In genomic region chr4:80081566-80081965, GRCh38 we compare ENCODE assay signal across 25 cellular contexts. TPM values are rescaled to one million over a fixed set of nuclear protein-coding genes. Genes with fewer than 3 reads are reported as not detected.
DNase-seq lines count a peak whose midpoint lies in the region; ATAC-seq and TF ChIP-seq lines count a peak whose summit lies in the region.
"Had no signal": no experiment of that assay in that cellular context is flagged by ENCODE, and none has a peak within 500 bp of the region (broad histone marks: within the 10 kb centered on the region; RNA-seq: fewer than 3 reads in every experiment).

No MANE protein-coding gene starts in this region.

- no peaks in the 10 kb centered on the region for H3K9me3 Mint-ChIP-seq in dendritic cell treated with granulocyte-macrophage colony-stimulating factor and Interleukin-4, amounts not matched to agents 40 ng/mL and 50 ng/mL, for 4 days
- H3K9me3 Mint-ChIP-seq: CD4-positive, alpha-beta T cell; H9 had no signal

- peak overlapping the region; percentile 8 for H3K27ac Mint-ChIP-seq in dendritic cell treated with granulocyte-macrophage colony-stimulating factor and Interleukin-4, amounts not matched to agents 40 ng/mL and 50 ng/mL, for 4 days
- H3K27ac Mint-ChIP-seq: CD4-positive, alpha-beta T cell; H9 had no signal

- H2AK5ac ChIP-seq in mesenchymal stem cell (ENCODE audit: low read length, severe bottlenecking), result no peak overlapping the region

- H4K20me1 ChIP-seq in DND-41 (ENCODE audit: insufficient read depth, low read length), result no peaks in the 10 kb centered on the region
- H4K20me1 ChIP-seq: BLaER1 had no signal

- no peaks in the 10 kb centered on the region for H3K79me1 ChIP-seq in mesenchymal stem cell (replicated peaks; ENCODE audit: low read length, poor library complexity, severe bottlenecking)

- peaks cover 47% of the 10 kb centered on the region for H3K4me1 Mint-ChIP-seq in dendritic cell treated with granulocyte-macrophage colony-stimulating factor and Interleukin-4, amounts not matched to agents 40 ng/mL and 50 ng/mL, for 4 days (ENCODE audit: low read depth)
- H3K4me1 Mint-ChIP-seq: H9 had no signal

- H3K27ac ChIP-seq in DND-41 (ENCODE audit: low read length) (no peak overlapping the region), mesenchymal stem cell (ENCODE audit: low read length, poor library complexity, severe bottlenecking) (no peak overlapping the region), aorta (ENCODE audit: low read depth in 1 of 2, low read length in 2 of 2) (no peak overlapping the region)
- H3K27ac ChIP-seq: BLaER1, GM23248, SJSA1 had no signal

- no peak overlapping the region for H2BK5ac ChIP-seq in mesenchymal stem cell (ENCODE audit: low read depth, low read length, poor library complexity, severe bottlenecking)

- TF ChIP-seq CTCF in DND-41 (IDR thresholded peaks at IDR 0.05; ENCODE audit: borderline replicate concordance, extremely low read depth, low read length, poor library complexity, severe bottlenecking), result no peak

- H3K9me3 ChIP-seq in DND-41 (ENCODE audit: insufficient read depth, low read length, severe bottlenecking) (no peaks in the 10 kb centered on the region), mesenchymal stem cell (ENCODE audit: control insufficient read depth, low read length) (no peaks in the 10 kb centered on the region), aorta (ENCODE audit: control insufficient read depth, low read length) (no peaks in the 10 kb centered on the region)
- H3K9me3 ChIP-seq: BLaER1, SJSA1 had no signal

- WGBS in mesenchymal stem cell, result 91% methylated on average over 4 of the region's 4 CpGs
- WGBS in aorta, 2 donors, result 83 to 84% methylated on average over 4 of the region's 4 CpGs

- H3K4ac ChIP-seq in mesenchymal stem cell (ENCODE audit: low read depth in 1 of 2, low read length in 2 of 2), result no peak overlapping the region

- H3K27me3 Mint-ChIP-seq in dendritic cell treated with granulocyte-macrophage colony-stimulating factor and Interleukin-4, amounts not matched to agents 40 ng/mL and 50 ng/mL, for 4 days, result peaks cover 2% of the 10 kb centered on the region
- H3K27me3 Mint-ChIP-seq: CD4-positive, alpha-beta T cell had no signal

- no peak overlapping the region for H3K4me3 Mint-ChIP-seq in dendritic cell treated with granulocyte-macrophage colony-stimulating factor and Interleukin-4, amounts not matched to agents 40 ng/mL and 50 ng/mL, for 4 days
- H3K4me3 Mint-ChIP-seq: CD4-positive, alpha-beta T cell; H9 had no signal

- H3K79me2 ChIP-seq in DND-41 (ENCODE audit: insufficient read depth, low read length), result no peaks in the 10 kb centered on the region

- no peak overlapping the region for H4K8ac ChIP-seq in mesenchymal stem cell (ENCODE audit: low read length)

- DNase-seq in DND-41 (no peak), HPDE6-E6E7 (ENCODE audit: extremely low spot score) (peak; percentile 21), mesenchymal stem cell (no peak), aorta (no peak), globus pallidus (ENCODE audit: low spot score) (no peak)
- no peak for DNase-seq in stimulated activated CD4-positive, alpha-beta T cell treated with anti-CD3 and anti-CD28 coated beads, Interleukin-2, amount 100 ng/mL, for 24 hours
- DNase-seq: ACHN; CD4-positive, alpha-beta T cell; COR-L47; DMS 273 treated with DMSO at 0.1 percent for 48 hours; DMS79 treated with DMSO at 0.1 percent for 48 hours; GM23248; H9; KG1; NCI-H1105 treated with DMSO at 0.1 percent for 48 hours; NCI-H2081; NCI-H2171 treated with DMSO at 0.1 percent for 48 hours; NCI-H524 treated with DMSO at 0.1 percent for 48 hours; NCI-H82; OCI-M1 had no signal

- no peak overlapping the region for H3K23ac ChIP-seq in mesenchymal stem cell (ENCODE audit: low read length in 2 of 2)

- H3K9ac ChIP-seq in DND-41 (ENCODE audit: low read depth, low read length), result no peak overlapping the region
- H3K9ac ChIP-seq in mesenchymal stem cell (ENCODE audit: low read length), result no peak overlapping the region
- H3K9ac ChIP-seq: BLaER1, GM23248 had no signal

- no peak overlapping the region for H3K18ac ChIP-seq in mesenchymal stem cell (ENCODE audit: low read depth in 1 of 2, low read length in 2 of 2)

- ATAC-seq in DND-41 (ENCODE audit: insufficient read depth, low read depth) (0 out of 3 replicates have a peak, but pooled peaks have one; percentile 39), aorta (ENCODE audit: low FRiP score) (no peak)
- ATAC-seq: GM12878, Right ventricle myocardium inferior had no signal

- peak overlapping the region; percentile 14; the same call in 1 of the 2 replicates for H2AFZ ChIP-seq in DND-41 (ENCODE audit: low read depth, low read length)
- H2AFZ ChIP-seq in mesenchymal stem cell (ENCODE audit: low read depth, low read length), result no peak overlapping the region
- H2AFZ ChIP-seq: GM23248 had no signal

- no peak overlapping the region for H2BK15ac ChIP-seq in mesenchymal stem cell (ENCODE audit: low read depth, poor library complexity, severe bottlenecking)

- intact Hi-C loops in dendritic cell treated with granulocyte-macrophage colony-stimulating factor and Interleukin-4, amounts not matched to agents 40 ng/mL and 50 ng/mL, for 4 days (cut with micrococcal nuclease), result no loop called here
- intact Hi-C loops in aorta (cut with DNase I), result no loop called here

- peak overlapping the region; percentile 25 for H4K91ac ChIP-seq in mesenchymal stem cell (ENCODE audit: low read length)

- no peak overlapping the region for H3K4me2 ChIP-seq in DND-41 (ENCODE audit: insufficient read depth, low read length)
- H3K4me2 ChIP-seq in mesenchymal stem cell (ENCODE audit: low read length, poor library complexity, severe bottlenecking), result no peak overlapping the region
- H3K4me2 ChIP-seq: BLaER1 had no signal

- H3K27me3 ChIP-seq in DND-41 (ENCODE audit: insufficient read depth, low read length, poor library complexity) (no peaks in the 10 kb centered on the region), mesenchymal stem cell (ENCODE audit: control insufficient read depth in 1 of 2, insufficient read depth in 1 of 2, low read length in 2 of 2) (no peaks in the 10 kb centered on the region), aorta (ENCODE audit: control insufficient read depth in 1 of 2, insufficient read depth in 2 of 2, low read length in 1 of 2) (no peaks in the 10 kb centered on the region)
- H3K27me3 ChIP-seq: BLaER1, SJSA1 had no signal

- H3K4me3 ChIP-seq in DND-41 (ENCODE audit: low read depth in 1 of 2, low read length in 2 of 2) (no peak overlapping the region), mesenchymal stem cell (ENCODE audit: insufficient read depth in 1 of 2, low read depth in 1 of 2, low read length in 2 of 2) (no peak overlapping the region), aorta (ENCODE audit: low read length in 2 of 2) (no peak overlapping the region)
- H3K4me3 ChIP-seq: BLaER1, GM12878, GM23248, SJSA1 had no signal

- no peak overlapping the region for H3K14ac ChIP-seq in mesenchymal stem cell (ENCODE audit: low read length in 2 of 2)

- H3K4me1 ChIP-seq in DND-41 (ENCODE audit: insufficient read depth, low read length) (peaks cover 14% of the 10 kb centered on the region), mesenchymal stem cell (ENCODE audit: control insufficient read depth, insufficient read depth, low read depth, low read length) (no peaks in the 10 kb centered on the region), aorta (ENCODE audit: control insufficient read depth in 1 of 2, insufficient read depth in 2 of 2, low read length in 2 of 2) (no peaks in the 10 kb centered on the region)

- H3K36me3 Mint-ChIP-seq in dendritic cell treated with granulocyte-macrophage colony-stimulating factor and Interleukin-4, amounts not matched to agents 40 ng/mL and 50 ng/mL, for 4 days (ENCODE audit: low read depth), result no peaks in the 10 kb centered on the region

- H3K36me3 ChIP-seq in DND-41 (ENCODE audit: insufficient read depth, low read length), result no peaks in the 10 kb centered on the region
- H3K36me3 ChIP-seq in mesenchymal stem cell (ENCODE audit: control insufficient read depth in 1 of 2, insufficient read depth in 2 of 2, low read depth in 1 of 2, low read length in 2 of 2), result no peaks in the 10 kb centered on the region
- H3K36me3 ChIP-seq in aorta (ENCODE audit: control insufficient read depth in 1 of 2, insufficient read depth in 2 of 2, low read length in 1 of 2), result no peaks in the 10 kb centered on the region
- H3K36me3 ChIP-seq: BLaER1, SJSA1 had no signal

- no peak overlapping the region for H2BK12ac ChIP-seq in mesenchymal stem cell (ENCODE audit: low read length in 2 of 2)

- no peak overlapping the region for H2BK120ac ChIP-seq in mesenchymal stem cell (ENCODE audit: low read depth, low read length)

RNA-seq across cellular contexts. Expression of gene ANTXR2, which starts 8.5 kb away (rescaled TPM):
- polyA plus RNA-seq in mesenchymal stem cell (2013, experiment 1 of 2), result 80.9 TPM
- 84.2 TPM for polyA plus RNA-seq in mesenchymal stem cell (2013, experiment 2 of 2)
- total RNA-seq in aorta, result 10 to 100 TPM; 82.6 to 88.0 TPM
- 10 to 100 TPM; 16.0 to 18.8 TPM for polyA plus RNA-seq in aorta
